ENCODE assay signal across 9 cellular contexts in genomic region chr9:129868571-129869486, GRCh38. TPM values are rescaled to one million over a fixed set of nuclear protein-coding genes. Genes with fewer than 3 reads are reported as not detected.
A peak's percentile ranks its signal among the peaks of the same experiment; 100 is the strongest.
DNase-seq lines count a peak whose midpoint lies in the region; ATAC-seq, FAIRE-seq and TF ChIP-seq lines count a peak whose summit lies in the region.
"Had no signal": no experiment of that assay in that cellular context is flagged by ENCODE, and none has a peak within 500 bp of the region (broad histone marks: within the 10 kb centered on the region; RNA-seq: fewer than 3 reads in every experiment).

No MANE protein-coding gene starts in this region.

- intact Hi-C loops in CD4-positive, alpha-beta memory T cell (cut with micrococcal nuclease) = loop anchor here (1.0 kb wide), 3 partner anchors 15 to 45 kb away; partner anchors contain the start of genes C9orf78, TOR1A and USP20
- intact Hi-C loops in breast epithelium (cut with DNase I; ENCODE audit: low total_unique reads) = no loop called here

- peaks cover 90% of the 10 kb centered on the region for H3K4me1 ChIP-seq in CD4-positive, alpha-beta memory T cell (ENCODE audit: insufficient read depth, low read length)
- no peaks in the 10 kb centered on the region for H3K4me1 ChIP-seq in breast epithelium

- TF ChIP-seq CTCF in bronchial epithelial cell (IDR thresholded peaks at IDR 0.05; ENCODE audit: insufficient read depth, low read length, severe bottlenecking) (no peak), breast epithelium (IDR thresholded peaks at IDR 0.05) (no peak)

- no peaks in the 10 kb centered on the region for H3K9me3 ChIP-seq in CD4-positive, alpha-beta memory T cell (ENCODE audit: control insufficient read depth in 1 of 2, low read length in 2 of 2)
- H3K9me3 ChIP-seq in breast epithelium = no peaks in the 10 kb centered on the region

- peaks cover 38% of the 10 kb centered on the region in 2 donors for H3K36me3 Mint-ChIP-seq in CD4-positive, alpha-beta memory T cell

- no peaks in the 10 kb centered on the region for H3K27me3 Mint-ChIP-seq in CD4-positive, alpha-beta memory T cell

- peaks cover 46 to 93% (median 73%) of the 10 kb centered on the region in 4 donors for H3K4me1 Mint-ChIP-seq in CD4-positive, alpha-beta memory T cell

- H3K27ac ChIP-seq in CD4-positive, alpha-beta memory T cell (ENCODE audit: low read depth, low read length) = peak overlapping the region; percentile 90
- peak overlapping the region in 1 of 2 donors; percentile 32 for H3K27ac ChIP-seq in breast epithelium

- peak overlapping the region; percentile 59 to 78 (median 69) for H3K4me3 Mint-ChIP-seq in CD4-positive, alpha-beta memory T cell

- DNase-seq in CD4-positive, alpha-beta memory T cell = peak; percentile 94 to 98 (median 96)
- peak; percentile 61 to 83 for DNase-seq in activated CD4-positive, alpha-beta T cell treated with anti-CD3 and anti-CD28 coated beads, Interleukin-2, amount 50 U/mL, for 24 hours (ENCODE audit: low read depth in 1 of 2, low spot score in 1 of 2)
- peak; percentile 18 for DNase-seq in bronchial epithelial cell (ENCODE audit: low read depth)
- peak; percentile 66 to 81 for DNase-seq in stimulated activated CD4-positive, alpha-beta T cell treated with anti-CD3 and anti-CD28 coated beads, Interleukin-15, amount 100 ng/mL, for 1 hour (ENCODE audit: low read depth in 1 of 2, low spot score in 1 of 2)
- no peak for DNase-seq in EL
- no peak for DNase-seq in breast epithelium (ENCODE audit: low spot score in 2 of 2)
- DNase-seq: RPMI8226 had no signal

- no peaks in the 10 kb centered on the region for H3K27me3 ChIP-seq in CD4-positive, alpha-beta memory T cell (ENCODE audit: insufficient read depth, low read length)
- no peaks in the 10 kb centered on the region for H3K27me3 ChIP-seq in bronchial epithelial cell (ENCODE audit: control insufficient read depth, insufficient read depth, low read length)
- no peaks in the 10 kb centered on the region for H3K27me3 ChIP-seq in breast epithelium

- CTCF ChIA-PET in CD4-positive, alpha-beta memory T cell (lab: Charles Lee; ENCODE audit: partially characterized antibody) = interaction anchor here (0.7 to 5.5 kb wide), 6 partner anchors 16 to 184 kb away, joined by 3 to 34 read pairs (median 3); partner anchors contain the start of genes C9orf78 and GPR107

- peak overlapping the region; percentile 12 to 51 for H3K4me3 ChIP-seq in CD4-positive, alpha-beta memory T cell (ENCODE audit: low read length in 2 of 2)
- H3K4me3 ChIP-seq in bronchial epithelial cell (ENCODE audit: low read depth, low read length) = no peak overlapping the region
- H3K4me3 ChIP-seq in breast epithelium = no peak overlapping the region

- no peak for ATAC-seq in HG03039 (IDR thresholded peaks at IDR 0.05; ENCODE audit: unreplicated experiment)
- no peak for ATAC-seq in GM21367 (IDR thresholded peaks at IDR 0.05; ENCODE audit: unreplicated experiment)

- POLR2A ChIA-PET in CD4-positive, alpha-beta memory T cell (lab: Charles Lee; ENCODE audit: partially characterized antibody) = interaction anchor here (0.6 to 16.5 kb wide), 16 partner anchors 18 to 259 kb away, joined by 3 to 423 read pairs (median 5); partner anchors contain the start of genes C9orf78, GPR107 and USP20

- H3K27ac Mint-ChIP-seq in CD4-positive, alpha-beta memory T cell = peak overlapping the region; percentile 86 to 98 (median 94)

- FAIRE-seq in bronchial epithelial cell (lab: Jason Lieb, UNC) = no peak

- H3K36me3 ChIP-seq in CD4-positive, alpha-beta memory T cell (ENCODE audit: insufficient read depth, low read length) = peaks cover 4% of the 10 kb centered on the region
- H3K36me3 ChIP-seq in bronchial epithelial cell (ENCODE audit: control insufficient read depth, insufficient read depth, low read length) = peaks cover 5% of the 10 kb centered on the region
- no peaks in the 10 kb centered on the region for H3K36me3 ChIP-seq in breast epithelium

- no peak for TF ChIP-seq POLR2A in breast epithelium (IDR thresholded peaks at IDR 0.05)

- no peaks in the 10 kb centered on the region for H3K9me3 Mint-ChIP-seq in CD4-positive, alpha-beta memory T cell

RNA-seq across cellular contexts. Expression of gene USP20, which starts 33.6 kb away (rescaled TPM):
- total RNA-seq in CD4-positive, alpha-beta memory T cell = 100 to 1,000 TPM; 123 to 132 TPM
- polyA plus RNA-seq in CD4-positive, alpha-beta memory T cell = 10 to 100 TPM; 36.5 to 55.9 TPM
- total RNA-seq in bronchial epithelial cell (5.5 and 6.7 TPM in 2 replicates), breast epithelium (10 to 100 TPM; 15.0 to 30.9 (median 22.3) TPM)

RNA-seq across cellular contexts. Expression of gene C9orf78, which starts 33.8 kb away (rescaled TPM):
- 10 to 100 TPM; 95.5 to 96.9 TPM for total RNA-seq in CD4-positive, alpha-beta memory T cell
- 100 to 1,000 TPM; 204 to 206 TPM for polyA plus RNA-seq in CD4-positive, alpha-beta memory T cell
- total RNA-seq in bronchial epithelial cell = 55.8 and 65.8 TPM in 2 replicates
- total RNA-seq in breast epithelium = 100 to 1,000 TPM in 1 of 3 donors, 10 to 100 TPM in 2; 56.7 to 189 (median 57.8) TPM

RNA-seq across cellular contexts. Expression of gene TOR1A, which starts 44.9 kb away (rescaled TPM):
- total RNA-seq in CD4-positive, alpha-beta memory T cell = 10 to 100 TPM; 39.8 to 41.9 TPM
- polyA plus RNA-seq in CD4-positive, alpha-beta memory T cell = 10 to 100 TPM; 66.3 to 82.5 TPM
- total RNA-seq in bronchial epithelial cell (12.7 and 19.2 TPM in 2 replicates), breast epithelium (10 to 100 TPM; 54.4 to 60.7 (median 57.8) TPM)

Comparison
In these comparisons a context has a peak if more than half of its experiments do, and no peak if none do; other contexts are left out.
1. DNase-seq: peak in CD4-positive, alpha-beta memory T cell (5 of 5), activated CD4-positive, alpha-beta T cell treated with anti-CD3 and anti-CD28 coated beads, Interleukin-2, amount 50 U/mL, for 24 hours (2 of 2), bronchial epithelial cell (single experiment) and stimulated activated CD4-positive, alpha-beta T cell treated with anti-CD3 and anti-CD28 coated beads, Interleukin-15, amount 100 ng/mL, for 1 hour (2 of 2); none in EL (single experiment) and breast epithelium (0 of 2).
2. H3K4me3 ChIP-seq: peak in CD4-positive, alpha-beta memory T cell (2 of 2); none in bronchial epithelial cell (single experiment) and breast epithelium (0 of 3).